16 cellular contexts compared by ENCODE assay signal in genomic region chr16:68233835-68234187, GRCh38. TPM values are rescaled to one million over a fixed set of nuclear protein-coding genes. Genes with fewer than 3 reads are reported as not detected.
DNase-seq lines count a peak whose midpoint lies in the region; ATAC-seq lines count a peak whose summit lies in the region.
"Had no signal": no experiment of that assay in that cellular context is flagged by ENCODE, and none has a peak within 500 bp of the region (broad histone marks: within the 10 kb centered on the region; RNA-seq: fewer than 3 reads in every experiment).

No MANE protein-coding gene starts in this region.

- POLR2A ChIA-PET in CD8-positive, alpha-beta memory T cell (lab: Charles Lee) = interaction anchor here (0.7 kb wide), 1 partner anchor 409 kb away, joined by 4 read pairs; no protein-coding TSS in a partner anchor
- POLR2A ChIA-PET in T-cell (lab: Charles Lee) = no interaction called here

- H3K27me3 Mint-ChIP-seq in CD8-positive, alpha-beta memory T cell = peaks cover 0 to 8% of the 10 kb centered on the region in 2 donors
- no peaks in the 10 kb centered on the region for H3K27me3 Mint-ChIP-seq in T-cell
- H3K27me3 Mint-ChIP-seq: stimulated activated naive CD8-positive, alpha-beta T cell treated with anti-CD3 and anti-CD28 coated beads, Interleukin-15, Interleukin-2, amounts not matched to agents 100 ng/mL and 50 ng/mL, for 24 hours had no signal

- H3K4me3 ChIP-seq in CD8-positive, alpha-beta memory T cell (ENCODE audit: low read length) = no peak overlapping the region
- H3K4me3 ChIP-seq in iPS-18a (ENCODE audit: low read length) (peak overlapping the region; percentile 91), rectal smooth muscle tissue (ENCODE audit: low read length) (peak overlapping the region; percentile 20)
- H3K4me3 ChIP-seq: dorsolateral prefrontal cortex had no signal

- no peaks in the 10 kb centered on the region for H3K27me3 ChIP-seq in CD8-positive, alpha-beta memory T cell (ENCODE audit: insufficient read depth, low read length, poor library complexity, severe bottlenecking)
- H3K27me3 ChIP-seq in iPS-18a (ENCODE audit: control insufficient read depth, insufficient read depth, low read length) = peaks cover 24% of the 10 kb centered on the region
- H3K27me3 ChIP-seq in rectal smooth muscle tissue (ENCODE audit: control insufficient read depth, insufficient read depth, low read length) = no peaks in the 10 kb centered on the region
- H3K27me3 ChIP-seq: dorsolateral prefrontal cortex had no signal

- no peak overlapping the region for H3K9ac ChIP-seq in iPS-18a (ENCODE audit: low read length)
- H3K9ac ChIP-seq in rectal smooth muscle tissue (ENCODE audit: low read length) = no peak overlapping the region

- in situ Hi-C loops in G401 (cut with HindIII; ENCODE audit: low sequenced_read_pairs) = no loop called here

- peaks cover 17% of the 10 kb centered on the region for H3K4me1 ChIP-seq in CD8-positive, alpha-beta memory T cell (ENCODE audit: insufficient read depth, low read length)
- H3K4me1 ChIP-seq in iPS-18a (ENCODE audit: control insufficient read depth, low read depth, low read length) (peaks cover 22% of the 10 kb centered on the region), rectal smooth muscle tissue (ENCODE audit: control insufficient read depth, insufficient read depth, low read length) (peaks cover 6% of the 10 kb centered on the region)

- H3K9me3 ChIP-seq in CD8-positive, alpha-beta memory T cell (ENCODE audit: low read length) = no peaks in the 10 kb centered on the region
- no peaks in the 10 kb centered on the region for H3K9me3 ChIP-seq in iPS-18a (ENCODE audit: control insufficient read depth, low read depth, low read length)

- peaks cover 0 to 28% (median 0%) of the 10 kb centered on the region in 3 donors for H3K36me3 Mint-ChIP-seq in CD8-positive, alpha-beta memory T cell
- H3K36me3 Mint-ChIP-seq in T-cell = peaks cover 3% of the 10 kb centered on the region

- ATAC-seq in T-cell (replicated peaks in 1 of 4) = no peak
- ATAC-seq in stimulated activated naive CD8-positive, alpha-beta T cell treated with anti-CD3 and anti-CD28 coated beads, Interleukin-15, Interleukin-2, amounts not matched to agents 100 U/mL and 50 U/mL, for 24 hours = no peak

- peaks cover 29 to 39% (median 31%) of the 10 kb centered on the region in 3 donors for H3K4me1 Mint-ChIP-seq in CD8-positive, alpha-beta memory T cell
- H3K4me1 Mint-ChIP-seq in T-cell = peaks cover 34 to 37% (median 34%) of the 10 kb centered on the region in 3 donors

- DNase-seq in CD8-positive, alpha-beta memory T cell = no peak
- DNase-seq in T-cell = no peak
- no peak for DNase-seq in NCI-H446 treated with DMSO at 0.1 percent for 48 hours (lab: John Stamatoyannopoulos, UW)
- no peak for DNase-seq in G401 (ENCODE audit: low spot score)
- no peak for DNase-seq in central memory CD4-positive, alpha-beta T cell
- DNase-seq in stimulated activated naive CD8-positive, alpha-beta T cell treated with anti-CD3 and anti-CD28 coated beads, Interleukin-15, Interleukin-2, amounts not matched to agents 100 U/mL and 50 U/mL, for 24 hours = no peak
- DNase-seq: activated CD8-positive, alpha-beta memory T cell treated with anti-CD3 and anti-CD28 coated beads, Interleukin-2, amount 50 U/mL, for 48 hours; C1 segment of cervical spinal cord; nucleus accumbens; Right ventricle myocardium superior had no signal

- peaks cover 0 to 3% (median 0%) of the 10 kb centered on the region in 5 donors for H3K9me3 Mint-ChIP-seq in CD8-positive, alpha-beta memory T cell
- H3K9me3 Mint-ChIP-seq in T-cell = no peaks in the 10 kb centered on the region
- H3K9me3 Mint-ChIP-seq: stimulated activated naive CD8-positive, alpha-beta T cell treated with anti-CD3 and anti-CD28 coated beads, Interleukin-15, Interleukin-2, amounts not matched to agents 100 ng/mL and 50 ng/mL, for 24 hours had no signal

- H3K27ac ChIP-seq in CD8-positive, alpha-beta memory T cell (ENCODE audit: low read depth, low read length) = no peak overlapping the region
- H3K27ac ChIP-seq in iPS-18a (ENCODE audit: low read length) (no peak overlapping the region), rectal smooth muscle tissue (ENCODE audit: low read depth, low read length) (no peak overlapping the region)

- H3K27ac Mint-ChIP-seq in CD8-positive, alpha-beta memory T cell = peak overlapping the region in 5 of 8 donors; percentile 0 to 83 (median 30)
- H3K27ac Mint-ChIP-seq in T-cell = peak overlapping the region; percentile 28 to 49
- H3K27ac Mint-ChIP-seq: stimulated activated naive CD8-positive, alpha-beta T cell treated with anti-CD3 and anti-CD28 coated beads, Interleukin-15, Interleukin-2, amounts not matched to agents 100 ng/mL and 50 ng/mL, for 24 hours had no signal

- peaks cover 1% of the 10 kb centered on the region for H3K36me3 ChIP-seq in CD8-positive, alpha-beta memory T cell (ENCODE audit: insufficient read depth, low read length)
- H3K36me3 ChIP-seq in iPS-18a (ENCODE audit: control insufficient read depth, low read depth, low read length) (peaks cover 41% of the 10 kb centered on the region), rectal smooth muscle tissue (ENCODE audit: control insufficient read depth, insufficient read depth, low read length) (peaks cover 22% of the 10 kb centered on the region)

- CTCF ChIA-PET in CD8-positive, alpha-beta memory T cell (lab: Charles Lee) = interaction anchor here (1.0 kb wide), 1 partner anchor 95 kb away, joined by 4 read pairs; no protein-coding TSS in a partner anchor
- CTCF ChIA-PET in T-cell (lab: Charles Lee) = interaction anchor here in 1 of 2 donors (0.6 kb wide), 1 partner anchor 1027 kb away, joined by 3 read pairs; no protein-coding TSS in a partner anchor

- peak overlapping the region in 1 of 7 donors; percentile 8 for H3K4me3 Mint-ChIP-seq in CD8-positive, alpha-beta memory T cell
- H3K4me3 Mint-ChIP-seq in T-cell = no peak overlapping the region
- H3K4me3 Mint-ChIP-seq: stimulated activated naive CD8-positive, alpha-beta T cell treated with anti-CD3 and anti-CD28 coated beads, Interleukin-15, Interleukin-2, amounts not matched to agents 100 ng/mL and 50 ng/mL, for 24 hours had no signal

RNA-seq across cellular contexts. Expression of gene ESRP2, which starts 2.1 kb away (rescaled TPM):
- under 1 TPM; 0.11 to 0.27 TPM for total RNA-seq in CD8-positive, alpha-beta memory T cell
- 0.32 TPM for polyA plus RNA-seq in CD8-positive, alpha-beta memory T cell
- under 1 TPM in 3 of 5 donors, not detected in 2; 0.47 to 0.79 (median 0.62) TPM for total RNA-seq in T-cell
- 0.10 TPM in 1 of 2 replicates, not detected in the other for total RNA-seq in G401 (2014; rRNA removed; shearing (Covaris generic))
- total RNA-seq: frontal cortex, M059J had no signal

RNA-seq across cellular contexts. Expression of gene PLA2G15, which starts 11.4 kb away (rescaled TPM):
- total RNA-seq in CD8-positive, alpha-beta memory T cell = 1 to 10 TPM; 9.0 to 9.4 TPM
- polyA plus RNA-seq in CD8-positive, alpha-beta memory T cell = 11.0 TPM
- total RNA-seq in T-cell = 10 to 100 TPM in 4 of 5 donors, 1 to 10 TPM in 1; 8.7 to 16.4 (median 10.9) TPM
- total RNA-seq in G401 (2014; rRNA removed; shearing (Covaris generic)) = 15.3 and 19.7 TPM in 2 replicates

RNA-seq across cellular contexts. Expression of gene SLC7A6, which starts 30.5 kb away (rescaled TPM):
- 10 to 100 TPM; 91.2 to 94.9 TPM for total RNA-seq in CD8-positive, alpha-beta memory T cell
- polyA plus RNA-seq in CD8-positive, alpha-beta memory T cell = 18.7 TPM
- total RNA-seq in T-cell = 100 to 1,000 TPM; 146 to 216 (median 185) TPM
- total RNA-seq in G401 (2014; rRNA removed; shearing (Covaris generic)) = 21.5 and 27.4 TPM in 2 replicates
